In the genomic region with DNA sequence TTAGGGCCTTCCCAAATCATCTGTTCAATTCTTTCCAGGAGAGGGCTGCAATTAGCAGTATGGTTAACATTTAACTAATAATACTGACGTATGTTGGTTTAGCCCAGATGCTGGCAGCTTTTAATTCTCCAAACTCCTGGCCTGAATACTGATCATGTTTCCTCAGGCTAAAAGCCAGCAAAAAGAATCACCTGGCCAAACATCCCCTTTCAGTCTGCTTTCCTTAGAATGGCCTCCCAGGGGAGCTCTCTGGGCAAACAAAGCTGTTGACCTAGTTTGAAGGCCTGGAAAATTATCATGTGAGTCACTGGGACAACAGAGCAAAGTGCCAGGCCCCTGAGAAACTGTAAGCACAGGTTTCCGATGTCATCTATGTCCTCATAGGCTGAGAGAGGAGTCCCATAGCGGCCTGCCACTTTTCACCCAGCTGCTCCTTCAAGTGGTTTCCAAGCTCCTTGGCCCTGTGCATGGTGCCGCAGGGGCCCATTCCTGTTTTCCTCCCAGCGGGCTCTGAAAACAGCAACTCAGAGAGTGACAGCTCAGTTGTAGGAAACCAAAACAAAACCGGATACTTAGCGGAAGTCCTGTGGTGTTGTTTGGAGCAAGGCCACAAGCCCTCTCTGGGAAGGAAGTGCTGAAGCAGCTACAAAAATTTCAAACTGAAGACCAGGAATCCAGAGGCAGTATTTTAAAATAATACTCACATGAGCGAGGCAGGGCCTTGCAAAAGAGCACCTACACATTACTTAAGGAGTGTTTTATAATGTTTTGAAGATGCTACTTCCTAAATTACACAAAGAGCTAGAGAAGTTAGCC, we compare ENCODE assay signal across 1 cellular context.
TF ChIP-seq lines count a peak whose summit lies in the region.

No MANE protein-coding gene starts in this region.

TF ChIP-seq in HepG2, 621 proteins besides CTCF, POLR2A, EP300 and RAD21 (continued from another document and continues in another):
- no peak for TF ChIP-seq GLMP (CRISPR knock-in tag; IDR thresholded peaks at IDR 0.05; ENCODE audit: borderline replicate concordance)
- peak; percentile 99 for TF ChIP-seq FOSL2 (CRISPR knock-in tag; IDR thresholded peaks at IDR 0.05)
- peak; percentile 76 for TF ChIP-seq MEF2D (CRISPR knock-in tag; IDR thresholded peaks at IDR 0.05)
- no peak for TF ChIP-seq RFXANK (CRISPR knock-in tag; IDR thresholded peaks at IDR 0.05)
- TF ChIP-seq GABPA (IDR thresholded peaks at IDR 0.05; ENCODE audit: low read depth, low read length) = no peak
- peak; percentile 73 for TF ChIP-seq GABPA (CRISPR knock-in tag; IDR thresholded peaks at IDR 0.05; ENCODE audit: low read depth)
- TF ChIP-seq, protein P1, sequence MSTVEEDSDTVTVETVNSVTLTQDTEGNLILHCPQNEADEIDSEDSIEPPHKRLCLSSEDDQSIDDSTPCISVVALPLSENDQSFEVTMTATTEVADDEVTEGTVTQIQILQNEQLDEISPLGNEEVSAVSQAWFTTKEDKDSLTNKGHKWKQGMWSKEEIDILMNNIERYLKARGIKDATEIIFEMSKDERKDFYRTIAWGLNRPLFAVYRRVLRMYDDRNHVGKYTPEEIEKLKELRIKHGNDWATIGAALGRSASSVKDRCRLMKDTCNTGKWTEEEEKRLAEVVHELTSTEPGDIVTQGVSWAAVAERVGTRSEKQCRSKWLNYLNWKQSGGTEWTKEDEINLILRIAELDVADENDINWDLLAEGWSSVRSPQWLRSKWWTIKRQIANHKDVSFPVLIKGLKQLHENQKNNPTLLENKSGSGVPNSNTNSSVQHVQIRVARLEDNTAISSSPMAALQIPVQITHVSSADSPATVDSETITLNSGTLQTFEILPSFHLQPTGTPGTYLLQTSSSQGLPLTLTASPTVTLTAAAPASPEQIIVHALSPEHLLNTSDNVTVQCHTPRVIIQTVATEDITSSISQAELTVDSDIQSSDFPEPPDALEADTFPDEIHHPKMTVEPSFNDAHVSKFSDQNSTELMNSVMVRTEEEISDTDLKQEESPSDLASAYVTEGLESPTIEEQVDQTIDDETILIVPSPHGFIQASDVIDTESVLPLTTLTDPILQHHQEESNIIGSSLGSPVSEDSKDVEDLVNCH (CRISPR knock-in tag; IDR thresholded peaks at IDR 0.05) = no peak
- TF ChIP-seq, protein P2, sequence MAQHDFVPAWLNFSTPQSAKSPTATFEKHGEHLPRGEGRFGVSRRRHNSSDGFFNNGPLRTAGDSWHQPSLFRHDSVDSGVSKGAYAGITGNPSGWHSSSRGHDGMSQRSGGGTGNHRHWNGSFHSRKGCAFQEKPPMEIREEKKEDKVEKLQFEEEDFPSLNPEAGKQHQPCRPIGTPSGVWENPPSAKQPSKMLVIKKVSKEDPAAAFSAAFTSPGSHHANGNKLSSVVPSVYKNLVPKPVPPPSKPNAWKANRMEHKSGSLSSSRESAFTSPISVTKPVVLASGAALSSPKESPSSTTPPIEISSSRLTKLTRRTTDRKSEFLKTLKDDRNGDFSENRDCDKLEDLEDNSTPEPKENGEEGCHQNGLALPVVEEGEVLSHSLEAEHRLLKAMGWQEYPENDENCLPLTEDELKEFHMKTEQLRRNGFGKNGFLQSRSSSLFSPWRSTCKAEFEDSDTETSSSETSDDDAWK (CRISPR knock-in tag; IDR thresholded peaks at IDR 0.05) = no peak
- TF ChIP-seq, protein P3, sequence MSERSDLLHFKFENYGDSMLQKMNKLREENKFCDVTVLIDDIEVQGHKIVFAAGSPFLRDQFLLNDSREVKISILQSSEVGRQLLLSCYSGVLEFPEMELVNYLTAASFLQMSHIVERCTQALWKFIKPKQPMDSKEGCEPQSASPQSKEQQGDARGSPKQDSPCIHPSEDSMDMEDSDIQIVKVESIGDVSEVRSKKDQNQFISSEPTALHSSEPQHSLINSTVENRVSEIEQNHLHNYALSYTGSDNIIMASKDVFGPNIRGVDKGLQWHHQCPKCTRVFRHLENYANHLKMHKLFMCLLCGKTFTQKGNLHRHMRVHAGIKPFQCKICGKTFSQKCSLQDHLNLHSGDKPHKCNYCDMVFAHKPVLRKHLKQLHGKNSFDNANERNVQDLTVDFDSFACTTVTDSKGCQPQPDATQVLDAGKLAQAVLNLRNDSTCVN (CRISPR knock-in tag; IDR thresholded peaks at IDR 0.05; ENCODE audit: borderline replicate concordance) = peak; percentile 56; the same call in 1 of the 2 replicates
- TF ChIP-seq ZGPAT (CRISPR knock-in tag; IDR thresholded peaks at IDR 0.05) = peak; percentile 84
- TF ChIP-seq ZFP62 (CRISPR knock-in tag; IDR thresholded peaks at IDR 0.05) = no peak
- peak; percentile 81 for TF ChIP-seq RXRB (CRISPR knock-in tag; IDR thresholded peaks at IDR 0.05; ENCODE audit: borderline replicate concordance)
- TF ChIP-seq ZNF124 (CRISPR knock-in tag; IDR thresholded peaks at IDR 0.05) = no peak
- TF ChIP-seq, protein P4, sequence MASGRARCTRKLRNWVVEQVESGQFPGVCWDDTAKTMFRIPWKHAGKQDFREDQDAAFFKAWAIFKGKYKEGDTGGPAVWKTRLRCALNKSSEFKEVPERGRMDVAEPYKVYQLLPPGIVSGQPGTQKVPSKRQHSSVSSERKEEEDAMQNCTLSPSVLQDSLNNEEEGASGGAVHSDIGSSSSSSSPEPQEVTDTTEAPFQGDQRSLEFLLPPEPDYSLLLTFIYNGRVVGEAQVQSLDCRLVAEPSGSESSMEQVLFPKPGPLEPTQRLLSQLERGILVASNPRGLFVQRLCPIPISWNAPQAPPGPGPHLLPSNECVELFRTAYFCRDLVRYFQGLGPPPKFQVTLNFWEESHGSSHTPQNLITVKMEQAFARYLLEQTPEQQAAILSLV (CRISPR knock-in tag; IDR thresholded peaks at IDR 0.05; ENCODE audit: borderline replicate concordance) = 0 out of 2 replicates have a peak, but pooled peaks have one; percentile 43
- TF ChIP-seq ZFP82 (CRISPR knock-in tag; IDR thresholded peaks at IDR 0.05; ENCODE audit: borderline replicate concordance) = no peak
- TF ChIP-seq ZNF446 (CRISPR knock-in tag; IDR thresholded peaks at IDR 0.05) = 0 out of 2 replicates have a peak, but pooled peaks have one; percentile 58
- 0 out of 2 replicates have a peak, but pooled peaks have one; percentile 67 for TF ChIP-seq ZSCAN12 (CRISPR knock-in tag; IDR thresholded peaks at IDR 0.05)
- TF ChIP-seq ELF1 (CRISPR knock-in tag; IDR thresholded peaks at IDR 0.05) = peak; percentile 70
- TF ChIP-seq, protein P5, sequence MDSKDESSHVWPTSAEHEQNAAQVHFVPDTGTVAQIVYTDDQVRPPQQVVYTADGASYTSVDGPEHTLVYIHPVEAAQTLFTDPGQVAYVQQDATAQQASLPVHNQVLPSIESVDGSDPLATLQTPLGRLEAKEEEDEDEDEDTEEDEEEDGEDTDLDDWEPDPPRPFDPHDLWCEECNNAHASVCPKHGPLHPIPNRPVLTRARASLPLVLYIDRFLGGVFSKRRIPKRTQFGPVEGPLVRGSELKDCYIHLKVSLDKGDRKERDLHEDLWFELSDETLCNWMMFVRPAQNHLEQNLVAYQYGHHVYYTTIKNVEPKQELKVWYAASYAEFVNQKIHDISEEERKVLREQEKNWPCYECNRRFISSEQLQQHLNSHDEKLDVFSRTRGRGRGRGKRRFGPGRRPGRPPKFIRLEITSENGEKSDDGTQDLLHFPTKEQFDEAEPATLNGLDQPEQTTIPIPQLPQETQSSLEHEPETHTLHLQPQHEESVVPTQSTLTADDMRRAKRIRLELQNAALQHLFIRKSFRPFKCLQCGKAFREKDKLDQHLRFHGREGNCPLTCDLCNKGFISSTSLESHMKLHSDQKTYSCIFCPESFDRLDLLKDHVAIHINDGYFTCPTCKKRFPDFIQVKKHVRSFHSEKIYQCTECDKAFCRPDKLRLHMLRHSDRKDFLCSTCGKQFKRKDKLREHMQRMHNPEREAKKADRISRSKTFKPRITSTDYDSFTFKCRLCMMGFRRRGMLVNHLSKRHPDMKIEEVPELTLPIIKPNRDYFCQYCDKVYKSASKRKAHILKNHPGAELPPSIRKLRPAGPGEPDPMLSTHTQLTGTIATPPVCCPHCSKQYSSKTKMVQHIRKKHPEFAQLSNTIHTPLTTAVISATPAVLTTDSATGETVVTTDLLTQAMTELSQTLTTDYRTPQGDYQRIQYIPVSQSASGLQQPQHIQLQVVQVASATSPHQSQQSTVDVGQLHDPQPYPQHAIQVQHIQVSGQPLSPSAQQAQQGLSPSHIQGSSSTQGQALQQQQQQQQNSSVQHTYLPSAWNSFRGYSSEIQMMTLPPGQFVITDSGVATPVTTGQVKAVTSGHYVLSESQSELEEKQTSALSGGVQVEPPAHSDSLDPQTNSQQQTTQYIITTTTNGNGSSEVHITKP (CRISPR knock-in tag; IDR thresholded peaks at IDR 0.05; ENCODE audit: low read depth) = peak; percentile 87
- no peak for TF ChIP-seq ZNF33B (CRISPR knock-in tag; IDR thresholded peaks at IDR 0.05)
- peak; percentile 85 for TF ChIP-seq ZNF335 (CRISPR knock-in tag; IDR thresholded peaks at IDR 0.05)
- no peak for TF ChIP-seq AGO1 (IDR thresholded peaks at IDR 0.05; ENCODE audit: low read depth, low read length, poor library complexity, severe bottlenecking)
- TF ChIP-seq RARA (CRISPR knock-in tag; IDR thresholded peaks at IDR 0.05) = peak; percentile 83
- 0 out of 2 replicates have a peak, but pooled peaks have one; percentile 56 for TF ChIP-seq HOXD1 (CRISPR knock-in tag; IDR thresholded peaks at IDR 0.05)
- TF ChIP-seq ARHGAP35 (CRISPR knock-in tag; IDR thresholded peaks at IDR 0.05; ENCODE audit: borderline replicate concordance) = 0 out of 2 replicates have a peak, but pooled peaks have one; percentile 45
- TF ChIP-seq TCF12 (IDR thresholded peaks at IDR 0.05) = no peak
- peak; percentile 79; the same call in 1 of the 2 replicates for TF ChIP-seq TCF12 (CRISPR knock-in tag; IDR thresholded peaks at IDR 0.05)
- TF ChIP-seq MTERF4 (CRISPR knock-in tag; IDR thresholded peaks at IDR 0.05) = peak; percentile 59; the same call in 1 of the 2 replicates
- TF ChIP-seq ZSCAN21 (CRISPR knock-in tag; IDR thresholded peaks at IDR 0.05; ENCODE audit: borderline replicate concordance) = peak; percentile 47; the same call in 1 of the 2 replicates
- no peak for TF ChIP-seq CENPX (CRISPR knock-in tag; IDR thresholded peaks at IDR 0.05)
- TF ChIP-seq, protein P6, sequence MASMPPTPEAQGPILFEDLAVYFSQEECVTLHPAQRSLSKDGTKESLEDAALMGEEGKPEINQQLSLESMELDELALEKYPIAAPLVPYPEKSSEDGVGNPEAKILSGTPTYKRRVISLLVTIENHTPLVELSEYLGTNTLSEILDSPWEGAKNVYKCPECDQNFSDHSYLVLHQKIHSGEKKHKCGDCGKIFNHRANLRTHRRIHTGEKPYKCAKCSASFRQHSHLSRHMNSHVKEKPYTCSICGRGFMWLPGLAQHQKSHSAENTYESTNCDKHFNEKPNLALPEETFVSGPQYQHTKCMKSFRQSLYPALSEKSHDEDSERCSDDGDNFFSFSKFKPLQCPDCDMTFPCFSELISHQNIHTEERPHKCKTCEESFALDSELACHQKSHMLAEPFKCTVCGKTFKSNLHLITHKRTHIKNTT (CRISPR knock-in tag; IDR thresholded peaks at IDR 0.05) = no peak
- TF ChIP-seq, protein P7, sequence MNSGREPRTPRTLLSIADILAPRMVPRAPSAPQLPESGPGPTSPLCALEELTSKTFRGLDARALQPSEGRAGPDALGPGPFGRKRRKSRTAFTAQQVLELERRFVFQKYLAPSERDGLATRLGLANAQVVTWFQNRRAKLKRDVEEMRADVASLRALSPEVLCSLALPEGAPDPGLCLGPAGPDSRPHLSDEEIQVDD (CRISPR knock-in tag; IDR thresholded peaks at IDR 0.05; ENCODE audit: borderline replicate concordance) = no peak
- TF ChIP-seq JUNB (CRISPR knock-in tag; IDR thresholded peaks at IDR 0.05; ENCODE audit: borderline replicate concordance) = peak; percentile 98
- TF ChIP-seq BHLHE40 (IDR thresholded peaks at IDR 0.05; ENCODE audit: low read length) = peak; percentile 26; the same call in 1 of the 2 replicates
- TF ChIP-seq ZNF343 (CRISPR knock-in tag; IDR thresholded peaks at IDR 0.05) = peak; percentile 91
- TF ChIP-seq JUND (CRISPR knock-in tag; IDR thresholded peaks at IDR 0.05) = peak; percentile 97
- peak; percentile 71; the same call in 1 of the 2 replicates for TF ChIP-seq RNF219 (CRISPR knock-in tag; IDR thresholded peaks at IDR 0.05)
- peak; percentile 60 for TF ChIP-seq ZSCAN31 (CRISPR knock-in tag; IDR thresholded peaks at IDR 0.05; ENCODE audit: low read depth)
- TF ChIP-seq SYNCRIP (IDR thresholded peaks at IDR 0.05; ENCODE audit: insufficient read depth, low read depth, low read length) = no peak
